Comparison of ENCODE assay signal across 9 cellular contexts in genomic region chr12:27640566-27641200, GRCh38. TPM values are rescaled to one million over a fixed set of nuclear protein-coding genes. Genes with fewer than 3 reads are reported as not detected.
DNase-seq lines count a peak whose midpoint lies in the region; ATAC-seq, FAIRE-seq and TF ChIP-seq lines count a peak whose summit lies in the region.
"Not testable (repeated sequence)": the region's sequence is repeated elsewhere in the genome, so short reads cannot be mapped to it uniquely, and the experiment has no call there.
"Had no signal": no experiment of that assay in that cellular context is flagged by ENCODE, and none has a peak within 500 bp of the region (broad histone marks: within the 10 kb centered on the region; RNA-seq: fewer than 3 reads in every experiment).

No MANE protein-coding gene starts in this region.

- DNase-seq in HFFc6; endothelial cell (ENCODE audit: low spot score); foreskin keratinocyte; left ventricle myocardium superior; urothelium cell line (ENCODE audit: low spot score): not testable (repeated sequence)
- peak; percentile 80 for DNase-seq in amniotic epithelial cell (ENCODE audit: low read depth)
- DNase-seq in HepG2 (ENCODE audit: low spot score) = peak; percentile 19

- H3K36me3 ChIP-seq in HepG2 (replicated peaks in 1 of 2; ENCODE audit: control insufficient read depth in 1 of 2, insufficient read depth in 2 of 2, low read length in 2 of 2); parathyroid adenoma (ENCODE audit: control insufficient read depth, insufficient read depth, low read length): not testable (repeated sequence)

- not testable (repeated sequence) for H3K4me3 Mint-ChIP-seq in HFFc6; endothelial cell (ENCODE audit: unreplicated experiment)

- H3K36me3 Mint-ChIP-seq in HFFc6 (ENCODE audit: low read depth) = peaks cover 13% of the 10 kb centered on the region; the same call in 1 of the 2 replicates
- H3K36me3 Mint-ChIP-seq in endothelial cell (ENCODE audit: low read depth, unreplicated experiment) = peaks cover 25% of the 10 kb centered on the region

- not testable (repeated sequence) for H2AFZ ChIP-seq in HepG2 (ENCODE audit: low read length); parathyroid adenoma

- WGBS in HepG2 (ENCODE audit: low lambda C conversion rate) = 95% methylated on average over 7 of the region's 7 CpGs

- peaks cover 39% of the 10 kb centered on the region for H3K4me1 Mint-ChIP-seq in HFFc6 (ENCODE audit: low read depth)
- H3K4me1 Mint-ChIP-seq in endothelial cell (ENCODE audit: unreplicated experiment) = peaks cover 26% of the 10 kb centered on the region

- not testable (repeated sequence) for BruUV-seq in HepG2 (replicated peaks; lab: Mats Ljungman, UMichigan)

- not testable (repeated sequence) for H3K27me3 ChIP-seq in foreskin keratinocyte; HepG2 (ENCODE audit: control insufficient read depth in 1 of 2, insufficient read depth in 2 of 2, low read length in 2 of 2); parathyroid adenoma (ENCODE audit: control insufficient read depth, insufficient read depth, low read length)

- not testable (repeated sequence) for ATAC-seq in foreskin keratinocyte, HepG2
- ATAC-seq in left ventricle myocardium superior = peak; percentile 60

- not testable (repeated sequence) for H3K9ac ChIP-seq in HepG2 (ENCODE audit: insufficient read depth, low read depth, low read length); parathyroid adenoma

- FAIRE-seq in HepG2 (lab: Jason Lieb, UNC) = not testable (repeated sequence)
- peak; percentile 55 for FAIRE-seq in urothelium cell line (lab: Jason Lieb, UNC)

- H4K20me1 ChIP-seq in HepG2 (ENCODE audit: insufficient read depth, low read length) = not testable (repeated sequence)

- POLR2A ChIA-PET in HepG2 (lab: Yijun Ruan, JAX) = not testable (repeated sequence)

- not testable (repeated sequence) for TF ChIP-seq CTCF in HFFc6 (IDR thresholded peaks at IDR 0.05); endothelial cell (IDR thresholded peaks at IDR 0.05; ENCODE audit: unreplicated experiment); foreskin keratinocyte (conservative IDR thresholded peaks at IDR 0.05); HepG2 (CRISPR knock-in tag; IDR thresholded peaks at IDR 0.05); parathyroid adenoma (IDR thresholded peaks at IDR 0.05)

- not testable (repeated sequence) for H3K4me1 ChIP-seq in foreskin keratinocyte, parathyroid adenoma
- H3K4me1 ChIP-seq in HepG2 (ENCODE audit: insufficient read depth, low read length) = peaks cover 23% of the 10 kb centered on the region

- in situ Hi-C loops in HepG2 (cut with HindIII; ENCODE audit: extremely low pct_ligation_motif_present, low pct_unique_long_range_greater_than_20kb) = not testable (repeated sequence)

- not testable (repeated sequence) for H3K9me3 Mint-ChIP-seq in HFFc6; endothelial cell (ENCODE audit: unreplicated experiment)

- H3K79me2 ChIP-seq in HepG2 (ENCODE audit: insufficient read depth, low read length); parathyroid adenoma: not testable (repeated sequence)

- not testable (repeated sequence) for H3K27me3 Mint-ChIP-seq in HFFc6 (ENCODE audit: insufficient read depth); endothelial cell (ENCODE audit: unreplicated experiment)

- peak overlapping the region; percentile 36 for H3K27ac ChIP-seq in foreskin keratinocyte
- not testable (repeated sequence) for H3K27ac ChIP-seq in HepG2 (ENCODE audit: extremely low read length, insufficient read depth, low read length); parathyroid adenoma

- H3K4me3 ChIP-seq in HepG2 (replicated peaks in 1 of 3; ENCODE audit: insufficient read depth in 1 of 3, low read depth in 2 of 3, low read length in 3 of 3); parathyroid adenoma (ENCODE audit: low read depth, low read length): not testable (repeated sequence)

- CTCF ChIA-PET in HepG2 (lab: Yijun Ruan, JAX; ENCODE audit: low intra/inter-chr PET ratio, low total read pairs) = not testable (repeated sequence)

- not testable (repeated sequence) for TF ChIP-seq EP300 in HepG2 (IDR thresholded peaks at IDR 0.05; ENCODE audit: low read depth in 2 of 2, low read length in 2 of 2); HepG2 (CRISPR knock-in tag; IDR thresholded peaks at IDR 0.05; ENCODE audit: borderline replicate concordance)

- intact Hi-C loops in left ventricle myocardium superior (cut with micrococcal nuclease); HepG2 (cut with micrococcal nuclease; ENCODE audit: unreplicated experiment): not testable (repeated sequence)

- not testable (repeated sequence) for H3K4me2 ChIP-seq in HepG2 (ENCODE audit: low read depth, low read length)
- H3K4me2 ChIP-seq in parathyroid adenoma (ENCODE audit: low read length) = peak overlapping the region; percentile 35

- TF ChIP-seq POLR2A in HepG2 (IDR thresholded peaks at IDR 0.05; ENCODE audit: insufficient read depth in 1 of 2, low read depth in 2 of 2, low read length in 2 of 2) = not testable (repeated sequence)

- TF ChIP-seq RAD21 in HepG2 (CRISPR knock-in tag; IDR thresholded peaks at IDR 0.05) = not testable (repeated sequence)

- not testable (repeated sequence) for H3K9me3 ChIP-seq in HepG2 (ENCODE audit: low read length); parathyroid adenoma (ENCODE audit: control insufficient read depth, low read length)

- peak overlapping the region; percentile 36; the same call in 1 of the 2 replicates for H3K27ac Mint-ChIP-seq in HFFc6
- H3K27ac Mint-ChIP-seq in endothelial cell (ENCODE audit: unreplicated experiment) = peak overlapping the region; percentile 86

RNA-seq across cellular contexts. Expression of gene REP15, which starts 55.6 kb away (rescaled TPM):
- 1 to 10 TPM; 2.1 to 2.9 (median 2.4) TPM for total RNA-seq in HFFc6 (2021; fragmentation: NEBNext Ultra II Directional; extraction: Animal tissue kit (Norgen Biotek cat#: 25700))
- total RNA-seq in endothelial cell (ENCODE audit: unreplicated experiment) (4.0 TPM), foreskin keratinocyte (3.4 TPM in 2 replicates), left ventricle myocardium superior (7.5 TPM), HepG2 (2016; rRNA removed; fragmentation: Illumina TruSeq; extraction: Trizol) (0.64 and 1.0 TPM in 2 replicates)
- polyA plus RNA-seq in foreskin keratinocyte (2.5 and 2.9 TPM in 2 replicates), HepG2 (2011; rRNA removed) (0.12 and 0.14 TPM in 2 replicates)
- not detected in 2 replicates for total RNA-seq in HepG2 (2016; cell fraction: cytosol; rRNA removed; fragmentation: Illumina TruSeq; extraction: Trizol; ENCODE audit: low read depth)
- total RNA-seq in HepG2 (2016; cell fraction: insoluble cytoplasmic fraction; rRNA removed; fragmentation: Illumina TruSeq; extraction: Trizol) = 0.64 and 0.78 TPM in 2 replicates
- total RNA-seq in HepG2 (2016; cell fraction: membrane; rRNA removed; fragmentation: Illumina TruSeq; extraction: Trizol) = 0.34 and 0.43 TPM in 2 replicates
- total RNA-seq in HepG2 (2016; cell fraction: nucleus; rRNA removed; fragmentation: Illumina TruSeq; extraction: Trizol) = 0.60 and 0.62 TPM in 2 replicates
- polyA plus RNA-seq in HepG2 (2011; cell fraction: cytosol; rRNA removed) = 0.15 and 0.21 TPM in 2 replicates
- 0.29 and 0.42 TPM in 2 replicates for polyA plus RNA-seq in HepG2 (2011; cell fraction: nucleus; rRNA removed)
- 0.37 and 0.74 TPM in 2 replicates for polyA plus RNA-seq in HepG2 (2012)
- 0.12 TPM in 1 of 2 replicates, not detected in the other for polyA plus RNA-seq in HepG2 (2016; cell fraction: cytosol; fragmentation: Illumina TruSeq; extraction: Trizol; ENCODE audit: low read depth)
- 0.51 and 1.3 TPM in 2 replicates for polyA plus RNA-seq in HepG2 (2016; cell fraction: insoluble cytoplasmic fraction; fragmentation: Illumina TruSeq; extraction: Trizol; ENCODE audit: low read depth)
- not detected in 2 replicates for polyA plus RNA-seq in HepG2 (2016; cell fraction: membrane; fragmentation: Illumina TruSeq; extraction: Trizol; ENCODE audit: low read depth)
- 1.2 and 1.9 TPM in 2 replicates for polyA plus RNA-seq in HepG2 (2016; cell fraction: nucleus; fragmentation: Illumina TruSeq; extraction: Trizol; ENCODE audit: insufficient read depth, low read depth)
- polyA minus RNA-seq in HepG2 (2011; rRNA and poly(A)+ RNA removed; ENCODE audit: low replicate concordance) = 0.14 and 0.96 TPM in 2 replicates
- not detected in 2 replicates for polyA minus RNA-seq in HepG2 (2011; cell fraction: cytosol; rRNA and poly(A)+ RNA removed)
- polyA minus RNA-seq in HepG2 (2011; cell fraction: nucleus; rRNA and poly(A)+ RNA removed) = 2.3 and 4.4 TPM in 2 replicates
- total RNA-seq: CD4-positive, alpha-beta memory T cell had no signal
